1 cellular context compared by ENCODE assay signal in genomic region chr19:1408300-1409203, GRCh38.
TF ChIP-seq lines count a peak whose summit lies in the region.

No MANE protein-coding gene starts in this region.

TF ChIP-seq in HepG2, 621 proteins besides CTCF, POLR2A, EP300 and RAD21 (continued from another document and continues in another):
- TF ChIP-seq ZMAT3 (CRISPR knock-in tag; conservative IDR thresholded peaks at IDR 0.05) (no peak), ZSCAN21 (CRISPR knock-in tag; IDR thresholded peaks at IDR 0.05; ENCODE audit: borderline replicate concordance) (no peak), SRSF9 (IDR thresholded peaks at IDR 0.05; ENCODE audit: borderline replicate concordance, insufficient read depth, low read depth, low read length, poor library complexity, severe bottlenecking) (no peak), SRSF1 (optimal IDR thresholded peaks at IDR 0.05; ENCODE audit: low read depth, low read length) (no peak), ZFP41 (CRISPR knock-in tag; IDR thresholded peaks at IDR 0.05; ENCODE audit: borderline replicate concordance) (no peak), ZFY (CRISPR knock-in tag; IDR thresholded peaks at IDR 0.05) (peak; percentile 50), ZNF574 (CRISPR knock-in tag; IDR thresholded peaks at IDR 0.05) (peak; percentile 31; the same call in 1 of the 2 replicates), ZFP36L2 (CRISPR knock-in tag; IDR thresholded peaks at IDR 0.05) (no peak), NFKBIZ (CRISPR knock-in tag; IDR thresholded peaks at IDR 0.05) (no peak), ETV6 (CRISPR knock-in tag; conservative IDR thresholded peaks at IDR 0.05) (no peak), ZSCAN12 (CRISPR knock-in tag; IDR thresholded peaks at IDR 0.05) (no peak; the same call in 1 of the 2 replicates), SP5 (CRISPR knock-in tag; IDR thresholded peaks at IDR 0.05; ENCODE audit: borderline replicate concordance, low read depth) (no peak), ZNF496 (CRISPR knock-in tag; IDR thresholded peaks at IDR 0.05; ENCODE audit: insufficient replicate concordance) (no peak), HOXD1 (CRISPR knock-in tag; IDR thresholded peaks at IDR 0.05) (peak; percentile 26; the same call in 1 of the 2 replicates), REL (CRISPR knock-in tag; conservative IDR thresholded peaks at IDR 0.05) (0 out of 2 replicates have a peak, but pooled peaks have one; percentile 37), KDM5B (CRISPR knock-in tag; IDR thresholded peaks at IDR 0.05; ENCODE audit: borderline replicate concordance) (peak; percentile 43; the same call in 1 of the 2 replicates), SATB2 (CRISPR knock-in tag; IDR thresholded peaks at IDR 0.05) (no peak), RFX1 (IDR thresholded peaks at IDR 0.05) (no peak), NPAS2 (CRISPR knock-in tag; IDR thresholded peaks at IDR 0.05; ENCODE audit: borderline replicate concordance) (peak; percentile 43; the same call in 1 of the 2 replicates), ZNF746 (CRISPR knock-in tag; IDR thresholded peaks at IDR 0.05) (no peak), TBX2 (CRISPR knock-in tag; IDR thresholded peaks at IDR 0.05; ENCODE audit: borderline replicate concordance) (no peak), NFATC3 (CRISPR knock-in tag; IDR thresholded peaks at IDR 0.05) (no peak), SYNCRIP (IDR thresholded peaks at IDR 0.05; ENCODE audit: insufficient read depth, low read depth, low read length) (no peak), NFRKB (IDR thresholded peaks at IDR 0.05) (no peak), AHDC1 (CRISPR knock-in tag; IDR thresholded peaks at IDR 0.05; ENCODE audit: borderline replicate concordance) (no peak), ZNF766 (CRISPR knock-in tag; IDR thresholded peaks at IDR 0.05; ENCODE audit: borderline replicate concordance) (no peak), RAD51 (IDR thresholded peaks at IDR 0.05; ENCODE audit: borderline replicate concordance) (no peak), CEBPZ (IDR thresholded peaks at IDR 0.05; ENCODE audit: low read length) (no peak), ISX (CRISPR knock-in tag; conservative IDR thresholded peaks at IDR 0.05) (no peak), ZNF839 (CRISPR knock-in tag; IDR thresholded peaks at IDR 0.05; ENCODE audit: borderline replicate concordance) (no peak; the same call in 1 of the 2 replicates), ZNF431 (CRISPR knock-in tag; IDR thresholded peaks at IDR 0.05; ENCODE audit: borderline replicate concordance, low read depth) (no peak), ZBTB44 (CRISPR knock-in tag; IDR thresholded peaks at IDR 0.05) (no peak), ZNF556 (CRISPR knock-in tag; IDR thresholded peaks at IDR 0.05; ENCODE audit: borderline replicate concordance) (no peak)
- TF ChIP-seq, protein P1, sequence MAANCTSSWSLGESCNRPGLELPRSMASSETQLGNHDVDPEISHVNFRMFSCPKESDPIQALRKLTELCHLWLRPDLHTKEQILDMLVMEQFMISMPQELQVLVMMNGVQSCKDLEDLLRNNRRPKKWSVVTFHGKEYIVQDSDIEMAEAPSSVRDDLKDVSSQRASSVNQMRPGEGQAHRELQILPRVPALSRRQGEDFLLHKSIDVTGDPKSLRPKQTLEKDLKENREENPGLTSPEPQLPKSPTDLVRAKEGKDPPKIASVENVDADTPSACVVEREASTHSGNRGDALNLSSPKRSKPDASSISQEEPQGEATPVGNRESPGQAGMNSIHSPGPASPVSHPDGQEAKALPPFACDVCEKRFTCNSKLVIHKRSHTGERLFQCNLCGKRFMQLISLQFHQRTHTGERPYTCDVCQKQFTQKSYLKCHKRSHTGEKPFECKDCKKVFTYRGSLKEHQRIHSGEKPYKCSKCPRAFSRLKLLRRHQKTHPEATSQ (CRISPR knock-in tag; IDR thresholded peaks at IDR 0.05; ENCODE audit: borderline replicate concordance), result no peak
- TF ChIP-seq, protein P2, sequence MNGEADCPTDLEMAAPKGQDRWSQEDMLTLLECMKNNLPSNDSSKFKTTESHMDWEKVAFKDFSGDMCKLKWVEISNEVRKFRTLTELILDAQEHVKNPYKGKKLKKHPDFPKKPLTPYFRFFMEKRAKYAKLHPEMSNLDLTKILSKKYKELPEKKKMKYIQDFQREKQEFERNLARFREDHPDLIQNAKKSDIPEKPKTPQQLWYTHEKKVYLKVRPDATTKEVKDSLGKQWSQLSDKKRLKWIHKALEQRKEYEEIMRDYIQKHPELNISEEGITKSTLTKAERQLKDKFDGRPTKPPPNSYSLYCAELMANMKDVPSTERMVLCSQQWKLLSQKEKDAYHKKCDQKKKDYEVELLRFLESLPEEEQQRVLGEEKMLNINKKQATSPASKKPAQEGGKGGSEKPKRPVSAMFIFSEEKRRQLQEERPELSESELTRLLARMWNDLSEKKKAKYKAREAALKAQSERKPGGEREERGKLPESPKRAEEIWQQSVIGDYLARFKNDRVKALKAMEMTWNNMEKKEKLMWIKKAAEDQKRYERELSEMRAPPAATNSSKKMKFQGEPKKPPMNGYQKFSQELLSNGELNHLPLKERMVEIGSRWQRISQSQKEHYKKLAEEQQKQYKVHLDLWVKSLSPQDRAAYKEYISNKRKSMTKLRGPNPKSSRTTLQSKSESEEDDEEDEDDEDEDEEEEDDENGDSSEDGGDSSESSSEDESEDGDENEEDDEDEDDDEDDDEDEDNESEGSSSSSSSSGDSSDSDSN (CRISPR knock-in tag; IDR thresholded peaks at IDR 0.05), result peak; percentile 80
- TF ChIP-seq, protein P3, sequence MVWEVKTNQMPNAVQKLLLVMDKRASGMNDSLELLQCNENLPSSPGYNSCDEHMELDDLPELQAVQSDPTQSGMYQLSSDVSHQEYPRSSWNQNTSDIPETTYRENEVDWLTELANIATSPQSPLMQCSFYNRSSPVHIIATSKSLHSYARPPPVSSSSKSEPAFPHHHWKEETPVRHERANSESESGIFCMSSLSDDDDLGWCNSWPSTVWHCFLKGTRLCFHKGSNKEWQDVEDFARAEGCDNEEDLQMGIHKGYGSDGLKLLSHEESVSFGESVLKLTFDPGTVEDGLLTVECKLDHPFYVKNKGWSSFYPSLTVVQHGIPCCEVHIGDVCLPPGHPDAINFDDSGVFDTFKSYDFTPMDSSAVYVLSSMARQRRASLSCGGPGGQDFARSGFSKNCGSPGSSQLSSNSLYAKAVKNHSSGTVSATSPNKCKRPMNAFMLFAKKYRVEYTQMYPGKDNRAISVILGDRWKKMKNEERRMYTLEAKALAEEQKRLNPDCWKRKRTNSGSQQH (CRISPR knock-in tag; IDR thresholded peaks at IDR 0.05; ENCODE audit: low read depth), result no peak
- TF ChIP-seq, protein P4, sequence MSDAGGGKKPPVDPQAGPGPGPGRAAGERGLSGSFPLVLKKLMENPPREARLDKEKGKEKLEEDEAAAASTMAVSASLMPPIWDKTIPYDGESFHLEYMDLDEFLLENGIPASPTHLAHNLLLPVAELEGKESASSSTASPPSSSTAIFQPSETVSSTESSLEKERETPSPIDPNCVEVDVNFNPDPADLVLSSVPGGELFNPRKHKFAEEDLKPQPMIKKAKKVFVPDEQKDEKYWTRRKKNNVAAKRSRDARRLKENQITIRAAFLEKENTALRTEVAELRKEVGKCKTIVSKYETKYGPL (CRISPR knock-in tag; IDR thresholded peaks at IDR 0.05), result no peak
